In the genomic region with DNA sequence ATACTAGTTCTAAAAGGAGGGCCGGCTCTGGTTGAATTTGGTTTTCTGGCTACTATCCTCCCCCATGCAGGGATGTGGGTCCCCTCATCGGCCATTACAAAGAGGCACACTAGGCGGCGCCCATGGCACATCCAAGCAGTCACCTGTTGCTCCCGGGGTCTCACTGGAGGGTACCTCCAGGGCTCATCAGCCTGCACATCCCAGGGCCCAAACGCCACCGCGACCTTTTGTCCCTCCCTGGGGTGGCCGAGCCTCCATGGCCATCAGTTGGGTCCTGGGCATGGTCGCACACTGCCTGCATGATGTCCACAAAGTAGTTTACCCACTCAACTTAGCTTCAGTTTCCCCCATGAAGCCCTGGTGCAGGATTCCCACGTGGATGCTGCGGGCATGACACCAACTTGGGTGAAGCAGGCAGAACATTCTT, we compare ENCODE assay signal across 8 cellular contexts. TPM values are rescaled to one million over a fixed set of nuclear protein-coding genes. Genes with fewer than 3 reads are reported as not detected.
A peak's percentile ranks its signal among the peaks of the same experiment; 100 is the strongest.
DNase-seq lines count a peak whose midpoint lies in the region; ATAC-seq and TF ChIP-seq lines count a peak whose summit lies in the region.

No MANE protein-coding gene starts in this region.

- H3K4me3 ChIP-seq in Panc1 (ENCODE audit: low read depth in 2 of 2, low read length in 2 of 2) (no peak overlapping the region), breast epithelium (no peak overlapping the region), tibial artery (no peak overlapping the region)

- POLR2A ChIA-PET in Panc1 (lab: Charles Lee) = no interaction called here

- in situ Hi-C loops in Panc1 (cut with HindIII; ENCODE audit: low pct_unique_long_range_greater_than_20kb, low sequenced_read_pairs) = no loop called here

- H3K27ac ChIP-seq in 22Rv1 = no peak overlapping the region
- H3K27ac ChIP-seq in Panc1 (ENCODE audit: low read length) = no peak overlapping the region
- no peak overlapping the region for H3K27ac ChIP-seq in breast epithelium
- no peak overlapping the region for H3K27ac ChIP-seq in tibial artery

- CTCF ChIA-PET in Panc1 (lab: Charles Lee) = interaction anchor here (0.7 to 2.3 kb wide), 5 partner anchors 18 to 274 kb away, joined by 3 to 8 read pairs (median 3); no protein-coding TSS in a partner anchor

- peak; percentile 87 for TF ChIP-seq CTCF in 22Rv1 (IDR thresholded peaks at IDR 0.05)
- peak; percentile 86 for TF ChIP-seq CTCF in GM12872 (IDR thresholded peaks at IDR 0.05; ENCODE audit: insufficient read depth, low read depth, low read length)
- TF ChIP-seq CTCF in Panc1 (IDR thresholded peaks at IDR 0.05) = peak; percentile 92
- TF ChIP-seq CTCF in breast epithelium (IDR thresholded peaks at IDR 0.05) = peak in 2 of 3 donors; percentile 11 to 29
- peak; percentile 15 to 20 for TF ChIP-seq CTCF in tibial artery (IDR thresholded peaks at IDR 0.05)

- no peaks in the 10 kb centered on the region for H3K9me3 ChIP-seq in Panc1 (ENCODE audit: control insufficient read depth, insufficient read depth, low read depth, low read length)
- no peaks in the 10 kb centered on the region for H3K9me3 ChIP-seq in breast epithelium
- H3K9me3 ChIP-seq in tibial artery = no peaks in the 10 kb centered on the region

- BruUV-seq in Panc1 (replicated peaks; lab: Mats Ljungman, UMichigan) = no TSS peak

- ATAC-seq in Panc1 (peak; percentile 79), left lobe of liver (peak; percentile 80), HG03439 (IDR thresholded peaks at IDR 0.05; ENCODE audit: unreplicated experiment) (no peak), HG02885 (IDR thresholded peaks at IDR 0.05; ENCODE audit: poor library complexity, unreplicated experiment) (no peak)

- H3K27me3 ChIP-seq in Panc1 (ENCODE audit: control insufficient read depth, insufficient read depth, low read length) = no peaks in the 10 kb centered on the region
- no peaks in the 10 kb centered on the region for H3K27me3 ChIP-seq in breast epithelium
- no peaks in the 10 kb centered on the region for H3K27me3 ChIP-seq in tibial artery

- intact Hi-C loops in Panc1 (cut with micrococcal nuclease; ENCODE audit: unreplicated experiment) = loop anchor here (1.0 kb wide), 1 partner anchor 64 kb away; no protein-coding TSS in a partner anchor
- intact Hi-C loops in breast epithelium (cut with DNase I; ENCODE audit: low total_unique reads) = no loop called here
- intact Hi-C loops in tibial artery (cut with DNase I; ENCODE audit: low total_unique reads) = no loop called here

- TF ChIP-seq POLR2A in breast epithelium (IDR thresholded peaks at IDR 0.05) = no peak

- H3K36me3 ChIP-seq in Panc1 (ENCODE audit: control insufficient read depth, insufficient read depth, low read length) = no peaks in the 10 kb centered on the region
- no peaks in the 10 kb centered on the region for H3K36me3 ChIP-seq in breast epithelium
- H3K36me3 ChIP-seq in tibial artery = peaks cover 0 to 13% (median 12%) of the 10 kb centered on the region in 3 donors

- peak; percentile 25 for DNase-seq in Panc1 (ENCODE audit: low read depth, low spot score)
- no peak for DNase-seq in breast epithelium (ENCODE audit: low spot score in 2 of 2)
- no peak for DNase-seq in left lobe of liver (ENCODE audit: low spot score)
- DNase-seq in tibial artery = no peak

- H3K4me1 ChIP-seq in Panc1 (ENCODE audit: control insufficient read depth, insufficient read depth, low read length) (no peaks in the 10 kb centered on the region), breast epithelium (no peaks in the 10 kb centered on the region), tibial artery (no peaks in the 10 kb centered on the region)

RNA-seq across cellular contexts. Expression of gene IDH3A, which starts 28.3 kb away (rescaled TPM):
- total RNA-seq in Panc1 (2021; ENCODE audit: unreplicated experiment) (116 TPM), breast epithelium (10 to 100 TPM; 44.2 to 63.2 (median 52.0) TPM), left lobe of liver (29.4 TPM)
- polyA plus RNA-seq in Panc1 (2012; ENCODE audit: insufficient read length) = 86.0 TPM

RNA-seq across cellular contexts. Expression of gene CIB2, which starts 46.2 kb away (rescaled TPM):
- total RNA-seq in Panc1 (2021; ENCODE audit: unreplicated experiment) (37.3 TPM), breast epithelium (1 to 10 TPM; 2.9 to 5.8 (median 4.9) TPM), left lobe of liver (0.20 TPM)
- polyA plus RNA-seq in Panc1 (2012; ENCODE audit: insufficient read length) = 97.9 TPM

RNA-seq across cellular contexts. Expression of gene ACSBG1, which starts 56.9 kb away (rescaled TPM):
- total RNA-seq in Panc1 (2021; ENCODE audit: unreplicated experiment) (0.31 TPM), breast epithelium (1 to 10 TPM in 2 of 3 donors, not detected in 1; 1.9 to 2.0 TPM), left lobe of liver (not detected)
- 0.21 TPM for polyA plus RNA-seq in Panc1 (2012; ENCODE audit: insufficient read length)

Comparison
In these comparisons a context has a peak if more than half of its experiments do, and no peak if none do; other contexts are left out.
1. CTCF ChIP-seq: peak in every context shown above with its lines; median percentile 92 in Panc1; 87 in 22Rv1; 86 in GM12872; 20 in breast epithelium; 18 in tibial artery.
2. ATAC-seq: peak in Panc1 (single experiment) and left lobe of liver (single experiment); none in HG03439 (single experiment) and HG02885 (single experiment).